ENCODE assay signal across 11 cellular contexts in the genomic region with DNA sequence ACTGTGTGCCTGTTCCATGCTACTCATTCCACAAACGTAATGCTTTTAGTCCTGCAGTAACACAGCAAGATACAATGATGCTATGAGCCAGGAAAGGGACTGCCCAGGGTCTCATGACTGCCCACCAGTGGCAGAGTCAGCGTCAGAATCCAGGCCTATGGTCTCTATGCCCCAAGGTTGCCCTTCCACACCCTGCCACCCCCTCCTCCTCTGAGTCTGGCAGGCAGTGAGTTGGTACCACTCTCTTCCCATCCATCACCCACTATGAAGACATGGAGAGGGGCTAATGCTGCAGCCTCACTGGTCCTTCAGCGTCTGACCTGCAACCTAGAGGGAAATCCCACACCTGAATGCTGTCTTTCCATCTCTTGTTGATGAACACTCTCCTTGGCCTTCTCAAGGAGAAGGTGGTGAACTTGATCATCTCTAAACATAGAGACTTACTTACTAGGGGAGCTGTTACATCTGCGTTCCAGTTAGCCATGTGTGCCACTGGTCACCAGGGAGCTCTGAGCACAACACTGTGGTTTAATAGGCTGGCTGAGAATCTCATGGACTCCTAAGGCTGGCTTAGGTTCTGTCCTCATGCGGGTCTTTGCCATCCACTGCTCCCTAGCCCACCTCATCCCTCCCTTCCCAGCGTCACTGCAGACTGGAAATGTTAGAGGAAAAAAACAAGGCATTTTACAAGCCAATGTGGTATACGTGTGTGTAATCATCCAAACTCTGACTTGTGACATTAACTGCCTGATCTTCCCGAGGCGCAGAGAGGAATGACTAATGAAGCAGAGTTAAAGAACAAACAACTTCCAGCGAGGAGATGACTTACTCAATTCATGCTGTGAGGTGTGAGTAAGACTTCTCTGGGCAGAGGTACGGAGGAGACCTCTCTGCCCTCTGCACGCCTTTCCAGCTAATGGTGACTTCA. TPM values are rescaled to one million over a fixed set of nuclear protein-coding genes. Genes with fewer than 3 reads are reported as not detected.
DNase-seq lines count a peak whose midpoint lies in the region; ATAC-seq and TF ChIP-seq lines count a peak whose summit lies in the region.
"Had no signal": no experiment of that assay in that cellular context is flagged by ENCODE, and none has a peak within 500 bp of the region (broad histone marks: within the 10 kb centered on the region; RNA-seq: fewer than 3 reads in every experiment).

No MANE protein-coding gene starts in this region.

- WGBS in lung, 2 donors: 84 to 87% methylated on average over 12 of the region's 12 CpGs
- WGBS in gastroesophageal sphincter (ENCODE audit: low coverage in 1 of 2), 2 donors: 50 to 53% methylated on average over 8 of the region's 12 CpGs

- DNase-seq in AG10803 (ENCODE audit: low read depth) (peak; percentile 94), M059J (ENCODE audit: low read depth) (peak; percentile 98), cardiac fibroblast (ENCODE audit: low read depth in 2 of 2) (peak; percentile 87 to 98), lung (ENCODE audit: low spot score) (no peak)
- no peak for DNase-seq in activated naive CD8-positive, alpha-beta T cell treated with anti-CD3 and anti-CD28 coated beads for 36 hours
- no peak for DNase-seq in activated effector memory CD4-positive, alpha-beta T cell treated with anti-CD3 and anti-CD28 coated beads, Interleukin-2, amount 50 U/mL, for 16 hours
- DNase-seq: NCI-H2029 treated with DMSO at 0.1 percent for 48 hours, T-cell had no signal

- H3K36me3 ChIP-seq in lung (ENCODE audit: control insufficient read depth in 2 of 2, insufficient read depth in 2 of 2, low read length in 2 of 2) (peaks cover 0 to 20% of the 10 kb centered on the region in 2 donors), gastroesophageal sphincter (peaks cover 0 to 28% of the 10 kb centered on the region in 2 donors)

- H3K4me3 Mint-ChIP-seq in activated naive CD8-positive, alpha-beta T cell treated with anti-CD3 and anti-CD28 coated beads for 36 hours: no peak overlapping the region
- H3K4me3 Mint-ChIP-seq: natural killer cell treated with Interleukin-12 subunit alpha and Interleukin-12 subunit beta and Interleukin-15 and Interleukin-18, amount 100 ng/mL, for 72 hours; T-cell had no signal

- H3K4me1 ChIP-seq in lung (ENCODE audit: control insufficient read depth in 2 of 2, insufficient read depth in 2 of 2, low read length in 2 of 2) (no peaks in the 10 kb centered on the region), gastroesophageal sphincter (peaks cover 0 to 11% (median 0%) of the 10 kb centered on the region in 3 donors)

- TF ChIP-seq CTCF in AG10803 (conservative IDR thresholded peaks at IDR 0.05; ENCODE audit: low read length) (no peak), cardiac fibroblast (IDR thresholded peaks at IDR 0.05; ENCODE audit: low read depth, low read length) (no peak), lung (IDR thresholded peaks at IDR 0.05; ENCODE audit: control extremely low read depth, extremely low read depth) (no peak), gastroesophageal sphincter (IDR thresholded peaks at IDR 0.05) (no peak)

- H3K27me3 ChIP-seq in lung (ENCODE audit: control insufficient read depth, insufficient read depth) (no peaks in the 10 kb centered on the region), gastroesophageal sphincter (no peaks in the 10 kb centered on the region)

- no peak overlapping the region for H3K27ac ChIP-seq in lung (ENCODE audit: low read depth in 1 of 2, low read length in 1 of 2)
- H3K27ac ChIP-seq in gastroesophageal sphincter: no peak overlapping the region

- TF ChIP-seq POLR2A in gastroesophageal sphincter (IDR thresholded peaks at IDR 0.05): no peak

- H3K9me3 ChIP-seq in lung (ENCODE audit: control insufficient read depth in 2 of 2, insufficient read depth in 1 of 2, low read length in 1 of 2) (peaks cover 0 to 2% of the 10 kb centered on the region in 2 donors), gastroesophageal sphincter (no peaks in the 10 kb centered on the region)

- TF ChIP-seq EP300 in gastroesophageal sphincter (IDR thresholded peaks at IDR 0.05): no peak

- ATAC-seq in lung (ENCODE audit: insufficient read depth, low FRiP score) (peak; percentile 27), gastroesophageal sphincter (no peak), GM21360 (IDR thresholded peaks at IDR 0.05; ENCODE audit: unreplicated experiment) (no peak)
- ATAC-seq: natural killer cell treated with Interleukin-12 subunit alpha and Interleukin-12 subunit beta and Interleukin-15 and Interleukin-18, amount 100 ng/mL, for 72 hours; T-cell had no signal

- no peaks in the 10 kb centered on the region for H3K36me3 Mint-ChIP-seq in activated naive CD8-positive, alpha-beta T cell treated with anti-CD3 and anti-CD28 coated beads for 36 hours
- H3K36me3 Mint-ChIP-seq: natural killer cell treated with Interleukin-12 subunit alpha and Interleukin-12 subunit beta and Interleukin-15 and Interleukin-18, amount 100 ng/mL, for 72 hours; T-cell had no signal

- no peak overlapping the region for H3K27ac Mint-ChIP-seq in activated naive CD8-positive, alpha-beta T cell treated with anti-CD3 and anti-CD28 coated beads for 36 hours
- H3K27ac Mint-ChIP-seq: natural killer cell treated with Interleukin-12 subunit alpha and Interleukin-12 subunit beta and Interleukin-15 and Interleukin-18, amount 100 ng/mL, for 72 hours; T-cell had no signal

- no peak overlapping the region for H3K4me3 ChIP-seq in AG10803 (ENCODE audit: low read length)
- H3K4me3 ChIP-seq in cardiac fibroblast (replicated peaks in 1 of 2; ENCODE audit: low read depth in 2 of 2, low read length in 2 of 2): no peak overlapping the region
- no peak overlapping the region for H3K4me3 ChIP-seq in lung
- H3K4me3 ChIP-seq in gastroesophageal sphincter: no peak overlapping the region

- no peaks in the 10 kb centered on the region for H3K27me3 Mint-ChIP-seq in activated naive CD8-positive, alpha-beta T cell treated with anti-CD3 and anti-CD28 coated beads for 36 hours
- H3K27me3 Mint-ChIP-seq: natural killer cell treated with Interleukin-12 subunit alpha and Interleukin-12 subunit beta and Interleukin-15 and Interleukin-18, amount 100 ng/mL, for 72 hours had no signal

- no peaks in the 10 kb centered on the region for H3K4me1 Mint-ChIP-seq in activated naive CD8-positive, alpha-beta T cell treated with anti-CD3 and anti-CD28 coated beads for 36 hours
- H3K4me1 Mint-ChIP-seq: T-cell had no signal

- no peaks in the 10 kb centered on the region for H3K9me3 Mint-ChIP-seq in activated naive CD8-positive, alpha-beta T cell treated with anti-CD3 and anti-CD28 coated beads for 36 hours
- H3K9me3 Mint-ChIP-seq: natural killer cell treated with Interleukin-12 subunit alpha and Interleukin-12 subunit beta and Interleukin-15 and Interleukin-18, amount 100 ng/mL, for 72 hours; T-cell had no signal

RNA-seq across cellular contexts. Expression of a gene that starts 28.8 kb away (rescaled TPM):
- total RNA-seq in M059J (2014; rRNA removed; shearing (Covaris generic)): 9.8 and 13.9 TPM in 2 replicates
- total RNA-seq in lung (10 to 100 TPM in 1 of 2 donors, 1 to 10 TPM in 1; 4.3 to 47.8 TPM), gastroesophageal sphincter (10 to 100 TPM in 1 of 4 donors, 1 to 10 TPM in 3; 2.0 to 10.6 (median 4.6) TPM)
- 10 to 100 TPM in 1 of 2 donors, 1 to 10 TPM in 1; 8.1 to 32.1 TPM for polyA plus RNA-seq in lung
- under 1 TPM; 0.60 to 0.90 TPM for total RNA-seq in activated naive CD8-positive, alpha-beta T cell treated with anti-CD3 and anti-CD28 coated beads for 36 hours

Comparison
In these comparisons a context has a peak if more than half of its experiments do, and no peak if none do; other contexts are left out.
1. DNase-seq: peak in AG10803 (single experiment), M059J (single experiment) and cardiac fibroblast (2 of 2); none in lung (single experiment), activated naive CD8-positive, alpha-beta T cell treated with anti-CD3 and anti-CD28 coated beads for 36 hours (single experiment) and activated effector memory CD4-positive, alpha-beta T cell treated with anti-CD3 and anti-CD28 coated beads, Interleukin-2, amount 50 U/mL, for 16 hours (single experiment).